Comparison of ENCODE assay signal across 12 cellular contexts in the genomic region with DNA sequence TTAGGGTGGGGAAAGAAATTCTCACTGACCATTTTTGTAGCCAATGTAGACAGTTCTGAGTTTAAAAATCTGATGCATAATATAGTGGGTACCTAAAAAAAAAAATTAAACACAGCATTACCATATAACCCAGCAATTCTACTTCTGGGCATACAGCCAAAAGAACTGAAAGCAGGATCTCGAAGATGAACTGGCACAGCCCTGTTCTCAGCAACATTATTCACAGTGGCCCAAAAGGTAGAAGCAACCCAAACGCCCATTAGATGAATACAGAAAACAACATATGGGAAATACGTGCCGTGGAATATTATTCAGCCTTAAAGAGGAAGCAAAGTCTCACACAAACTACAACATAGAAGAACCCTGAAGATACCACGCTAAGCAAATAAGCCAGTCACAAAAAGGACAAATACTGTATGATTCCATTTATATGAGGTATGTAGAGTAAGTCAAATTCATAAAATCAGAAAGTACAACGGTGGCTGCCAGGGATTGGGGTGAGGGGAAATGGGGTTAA. TPM values are rescaled to one million over a fixed set of nuclear protein-coding genes. Genes with fewer than 3 reads are reported as not detected.
DNase-seq lines count a peak whose midpoint lies in the region; ATAC-seq and TF ChIP-seq lines count a peak whose summit lies in the region.
"Had no signal": no experiment of that assay in that cellular context is flagged by ENCODE, and none has a peak within 500 bp of the region (broad histone marks: within the 10 kb centered on the region; RNA-seq: fewer than 3 reads in every experiment).

No MANE protein-coding gene starts in this region.

- peak overlapping the region; percentile 56 to 62 for H3K9ac ChIP-seq in stomach smooth muscle (ENCODE audit: low read length in 2 of 2)

- WGBS in esophagus muscularis mucosa = 44% methylated on average over 6 of the region's 6 CpGs

- no peak for TF ChIP-seq EP300 in esophagus muscularis mucosa (IDR thresholded peaks at IDR 0.05)

- no peaks in the 10 kb centered on the region for H3K9me3 ChIP-seq in SJSA1 (replicated peaks)
- H3K9me3 ChIP-seq in esophagus muscularis mucosa = no peaks in the 10 kb centered on the region
- H3K9me3 ChIP-seq in stomach smooth muscle (ENCODE audit: control insufficient read depth in 2 of 2, low read length in 2 of 2) = no peaks in the 10 kb centered on the region
- H3K9me3 ChIP-seq: ascending aorta had no signal

- no peak for TF ChIP-seq POLR2A in esophagus muscularis mucosa (IDR thresholded peaks at IDR 0.05; ENCODE audit: low read depth)

- H3K36me3 ChIP-seq in SJSA1 = no peaks in the 10 kb centered on the region
- no peaks in the 10 kb centered on the region for H3K36me3 ChIP-seq in esophagus muscularis mucosa
- no peaks in the 10 kb centered on the region for H3K36me3 ChIP-seq in stomach smooth muscle (ENCODE audit: control insufficient read depth in 2 of 2, insufficient read depth in 2 of 2, low read length in 2 of 2)
- H3K36me3 ChIP-seq: ascending aorta had no signal

- TF ChIP-seq CTCF in esophagus muscularis mucosa (IDR thresholded peaks at IDR 0.05) = no peak

- intact Hi-C loops in esophagus muscularis mucosa (cut with DNase I) = no loop called here

- H3K4me3 ChIP-seq in SJSA1 = peak overlapping the region; percentile 13
- H3K4me3 ChIP-seq in esophagus muscularis mucosa = peak overlapping the region; percentile 33 to 54 (median 44)
- peak overlapping the region; percentile 62 to 72 for H3K4me3 ChIP-seq in stomach smooth muscle (ENCODE audit: low read length in 2 of 2)

- no peak for ATAC-seq in HG03457 (IDR thresholded peaks at IDR 0.05; ENCODE audit: unreplicated experiment)
- ATAC-seq in GM19328 (IDR thresholded peaks at IDR 0.05; ENCODE audit: unreplicated experiment) = no peak

- peaks cover 22% of the 10 kb centered on the region for H3K4me1 ChIP-seq in SJSA1 (replicated peaks)
- H3K4me1 ChIP-seq in esophagus muscularis mucosa = peaks cover 34 to 82% (median 71%) of the 10 kb centered on the region in 4 donors
- peaks cover 4% of the 10 kb centered on the region for H3K4me1 ChIP-seq in stomach smooth muscle (ENCODE audit: control insufficient read depth, insufficient read depth, low read length)
- H3K4me1 ChIP-seq: ascending aorta had no signal

- H3K27ac ChIP-seq in SJSA1 = peak overlapping the region; percentile 16; the same call in 1 of the 2 replicates
- peak overlapping the region; percentile 68 to 79 (median 72) for H3K27ac ChIP-seq in esophagus muscularis mucosa (replicated peaks in 1 of 4)
- peak overlapping the region; percentile 62 for H3K27ac ChIP-seq in stomach smooth muscle (ENCODE audit: low read length)

- peak; percentile 38 for DNase-seq in NCI-H345 (lab: John Stamatoyannopoulos, UW)
- DNase-seq in NCI-H345 treated with DMSO at 0.1 percent for 48 hours (lab: John Stamatoyannopoulos, UW; ENCODE audit: unreplicated experiment) = no peak
- no peak for DNase-seq in SJSA1 (ENCODE audit: low read depth in 1 of 2, low spot score in 2 of 2)
- no peak for DNase-seq in esophagus muscularis mucosa (ENCODE audit: extremely low spot score)
- DNase-seq in ecto neural progenitor cell (ENCODE audit: low spot score) = no peak
- DNase-seq: GF-D8, NCI-H510A treated with DMSO at 0.1 percent for 48 hours, T-helper 2 cell had no signal

- H3K27me3 ChIP-seq in SJSA1 (replicated peaks) = no peaks in the 10 kb centered on the region
- H3K27me3 ChIP-seq in esophagus muscularis mucosa = no peaks in the 10 kb centered on the region
- no peaks in the 10 kb centered on the region for H3K27me3 ChIP-seq in stomach smooth muscle (ENCODE audit: control insufficient read depth in 1 of 2, insufficient read depth in 2 of 2, low read length in 2 of 2)
- H3K27me3 ChIP-seq: ascending aorta had no signal

RNA-seq across cellular contexts. Expression of a gene that starts 54.4 kb away (rescaled TPM):
- 9.9 and 10.4 TPM in 2 replicates for total RNA-seq in SJSA1 (2014; rRNA removed; shearing (Covaris generic))
- total RNA-seq in esophagus muscularis mucosa = 10 to 100 TPM; 37.4 to 59.0 (median 43.0) TPM

Comparison
In these comparisons a context has a peak if more than half of its experiments do, and no peak if none do; other contexts are left out.
1. H3K27ac ChIP-seq: peak in every context shown above with its lines; median percentile 72 in esophagus muscularis mucosa; 62 in stomach smooth muscle; 16 in SJSA1.
2. H3K4me3 ChIP-seq: peak in every context shown above with its lines; median percentile 67 in stomach smooth muscle; 44 in esophagus muscularis mucosa; 13 in SJSA1.